ENCODE assay signal across 27 cellular contexts in the genomic region with DNA sequence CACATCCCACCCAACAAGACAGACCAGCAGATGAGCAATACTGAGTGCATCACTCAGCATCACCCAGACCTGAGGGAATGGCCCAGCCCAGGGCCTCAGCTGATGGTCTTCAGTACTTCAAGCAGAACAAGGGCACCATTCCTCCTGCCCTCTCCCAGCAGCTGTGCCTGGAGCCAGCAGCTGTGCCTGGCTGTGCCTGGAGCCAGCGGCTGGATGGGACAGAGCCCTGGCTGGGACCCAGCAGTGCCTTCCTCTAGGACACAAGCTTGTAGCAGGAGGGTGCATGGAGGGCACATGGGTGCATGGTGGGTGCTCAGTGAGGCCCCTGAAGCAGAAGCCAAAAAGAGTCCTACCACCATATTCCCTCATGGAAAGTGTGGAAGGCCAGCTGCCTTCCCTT.
"Had no signal": no experiment of that assay in that cellular context is flagged by ENCODE, and none has a peak within 500 bp of the region (broad histone marks: within the 10 kb centered on the region; RNA-seq: fewer than 3 reads in every experiment).

No MANE protein-coding gene starts in this region.

- H3K27me3 ChIP-seq: cardiac muscle cell had no signal

- H3K27ac ChIP-seq: cardiac muscle cell had no signal

- H3K36me3 Mint-ChIP-seq: brain had no signal

- ATAC-seq: activated CD8-positive, alpha-beta T cell treated with anti-CD3 and anti-CD28 coated beads, Interleukin-2, amount 10 ng/mL, durations not matched to agents 7 days and 5 days; activated naive CD4-positive, alpha-beta T cell treated with anti-CD3 and anti-CD28 coated beads, Interleukin-2, amount 50 U/mL, for 72 hours; activated naive CD8-positive, alpha-beta T cell treated with anti-CD3 and anti-CD28 coated beads, Interleukin-2, amount 50 U/mL, for 24 hours; T-helper 17 cell; WTC11 had no signal

- H3K27me3 Mint-ChIP-seq: activated naive CD8-positive, alpha-beta T cell treated with anti-CD3 and anti-CD28 coated beads, Interleukin-2, amount 50 U/mL, for 24 hours; activated T-cell treated with anti-CD3 and anti-CD28 coated beads, Interleukin-2, amount 50 U/mL, for 24 hours; brain; T-helper 17 cell had no signal

- H3K4me1 Mint-ChIP-seq: activated naive CD8-positive, alpha-beta T cell treated with anti-CD3 and anti-CD28 coated beads, Interleukin-2, amount 50 U/mL, for 24 hours; brain; WTC11 had no signal

- H3K9me3 Mint-ChIP-seq: activated naive CD8-positive, alpha-beta T cell treated with anti-CD3 and anti-CD28 coated beads, Interleukin-2, amount 50 U/mL, for 24 hours had no signal

- H3K27ac Mint-ChIP-seq: activated CD8-positive, alpha-beta T cell treated with anti-CD3 and anti-CD28 coated beads, Interleukin-2, amount 10 ng/mL, durations not matched to agents 7 days and 5 days; activated naive CD4-positive, alpha-beta T cell treated with anti-CD3 and anti-CD28 coated beads, Interleukin-2, amount 50 U/mL, for 72 hours; activated naive CD8-positive, alpha-beta T cell treated with anti-CD3 and anti-CD28 coated beads, Interleukin-2, amount 50 U/mL, for 24 hours; activated T-cell treated with anti-CD3 and anti-CD28 coated beads, Interleukin-2, amount 50 U/mL, for 24 hours; activated T-helper 1 cell treated with anti-CD3 and anti-CD28 coated beads, Interleukin-12 subunit alpha, Interleukin-12 subunit beta, Interleukin-2, Interleukin-4 antibody, amounts not matched to agents 30 ng/mL and 10 ng/mL and 1 ng/mL, durations not matched to agents 14 hours and 24 hours and 36 hours; brain; T-helper 17 cell; WTC11 had no signal

- H3K36me3 ChIP-seq: cardiac muscle cell had no signal

- H3K4me3 ChIP-seq: cardiac muscle cell had no signal

- H3K4me3 Mint-ChIP-seq: activated CD8-positive, alpha-beta T cell treated with anti-CD3 and anti-CD28 coated beads, Interleukin-2, amount 10 ng/mL, durations not matched to agents 7 days and 5 days; activated naive CD8-positive, alpha-beta T cell treated with anti-CD3 and anti-CD28 coated beads, Interleukin-2, amount 50 U/mL, for 24 hours; activated T-cell treated with anti-CD3 and anti-CD28 coated beads, Interleukin-2, amount 50 U/mL, for 24 hours; activated T-helper 1 cell treated with anti-CD3 and anti-CD28 coated beads, Interleukin-12 subunit alpha, Interleukin-12 subunit beta, Interleukin-2, Interleukin-4 antibody, amounts not matched to agents 30 ng/mL and 10 ng/mL and 1 ng/mL, durations not matched to agents 14 hours and 24 hours and 36 hours; brain; T-helper 17 cell; WTC11 had no signal

- DNase-seq: activated CD4-positive, alpha-beta T cell treated with anti-CD3 and anti-CD28 coated beads for 48 hours; activated CD4-positive, alpha-beta T cell treated with anti-CD3 and anti-CD28 coated beads, Interleukin-2, amount 50 U/mL, for 4 hours; activated CD4-positive, CD25-positive, alpha-beta regulatory T cell treated with anti-CD3 and anti-CD28 coated beads, Interleukin-2, amount 50 U/mL, for 72 hours; activated CD8-positive, alpha-beta T cell treated with anti-CD3 and anti-CD28 coated beads, Interleukin-2, amount 10 ng/mL, durations not matched to agents 7 days and 5 days; activated effector memory CD4-positive, alpha-beta T cell treated with Interleukin-2 at 50 U/mL for 16 hours; activated naive CD4-positive, alpha-beta T cell treated with Interleukin-2 at 50 U/mL for 16 hours; activated naive CD8-positive, alpha-beta T cell treated with anti-CD3 and anti-CD28 coated beads, Interleukin-2, amount 50 U/mL, for 24 hours; activated T-cell treated with anti-CD3 and anti-CD28 coated beads, Interleukin-2, amount 50 U/mL, for 24 hours; amniotic stem cell; Kasumi-1; KBM-7; NCI-H1105 treated with DMSO at 0.1 percent for 48 hours; NCI-H1436 treated with DMSO at 0.1 percent for 48 hours; NCI-H187; NCI-H2081 treated with DMSO at 0.1 percent for 48 hours; NCI-H2171; NCI-H226; NCI-H526; NCI-H774; SIG-M5; T-helper 17 cell; T-helper 9 cell had no signal
